ENCODE assay signal across 9 cellular contexts in genomic region chr10:18140149-18140956, GRCh38. TPM values are rescaled to one million over a fixed set of nuclear protein-coding genes. Genes with fewer than 3 reads are reported as not detected.
DNase-seq lines count a peak whose midpoint lies in the region; ATAC-seq, FAIRE-seq and TF ChIP-seq lines count a peak whose summit lies in the region.
"Had no signal": no experiment of that assay in that cellular context is flagged by ENCODE, and none has a peak within 500 bp of the region (broad histone marks: within the 10 kb centered on the region; RNA-seq: fewer than 3 reads in every experiment).

TSS of gene CACNB2 (plus strand) at chr10:18140424.

- H3K27ac Mint-ChIP-seq in dendritic cell treated with granulocyte-macrophage colony-stimulating factor and Interleukin-4, amounts not matched to agents 40 ng/mL and 50 ng/mL, for 4 days, result no peak within 1 kb of the TSS
- H3K27ac Mint-ChIP-seq: memory B cell had no signal

- in situ Hi-C loops in HepG2 (cut with HindIII; ENCODE audit: extremely low pct_ligation_motif_present, low pct_unique_long_range_greater_than_20kb), result no loop called here

- BruUV-seq in HepG2 (replicated peaks; lab: Mats Ljungman, UMichigan), result no TSS peak

- H3K36me3 Mint-ChIP-seq in dendritic cell treated with granulocyte-macrophage colony-stimulating factor and Interleukin-4, amounts not matched to agents 40 ng/mL and 50 ng/mL, for 4 days (ENCODE audit: low read depth), result no peaks in the 10 kb centered on the region
- H3K36me3 Mint-ChIP-seq: memory B cell had no signal

- H3K27ac ChIP-seq in HepG2 (ENCODE audit: extremely low read length, insufficient read depth, low read length) (no peak within 1 kb of the TSS), substantia nigra (ENCODE audit: low read depth, low read length, poor library complexity, severe bottlenecking) (no peak within 1 kb of the TSS)

- no peak for TF ChIP-seq CTCF in HepG2 (CRISPR knock-in tag; IDR thresholded peaks at IDR 0.05)

- TF ChIP-seq RAD21 in HepG2 (CRISPR knock-in tag; IDR thresholded peaks at IDR 0.05), result no peak

- peaks cover 0 to 23% of the 10 kb centered on the region in 2 experiments; a peak in 3 of 5 replicates for H3K27me3 ChIP-seq in HepG2 (ENCODE audit: control insufficient read depth in 1 of 2, insufficient read depth in 2 of 2, low read length in 2 of 2)

- FAIRE-seq in HepG2 (lab: Jason Lieb, UNC), result no peak

- H3K9me3 ChIP-seq in HepG2 (ENCODE audit: low read length), result no peaks in the 10 kb centered on the region

- no peak within 1 kb of the TSS for H2AFZ ChIP-seq in HepG2 (ENCODE audit: low read length)

- H3K27me3 Mint-ChIP-seq in dendritic cell treated with granulocyte-macrophage colony-stimulating factor and Interleukin-4, amounts not matched to agents 40 ng/mL and 50 ng/mL, for 4 days, result peaks cover 49% of the 10 kb centered on the region

- TF ChIP-seq EP300 in HepG2 (IDR thresholded peaks at IDR 0.05; ENCODE audit: low read depth in 2 of 2, low read length in 2 of 2) (no peak), HepG2 (CRISPR knock-in tag; IDR thresholded peaks at IDR 0.05; ENCODE audit: borderline replicate concordance) (no peak)

- ATAC-seq in HepG2 (peak; percentile 94), HG02970 (IDR thresholded peaks at IDR 0.05; ENCODE audit: low FRiP score, unreplicated experiment) (no peak), GM19463 (IDR thresholded peaks at IDR 0.05; ENCODE audit: unreplicated experiment) (no peak)

- intact Hi-C loops in dendritic cell treated with granulocyte-macrophage colony-stimulating factor and Interleukin-4, amounts not matched to agents 40 ng/mL and 50 ng/mL, for 4 days (cut with micrococcal nuclease), result no loop called here
- intact Hi-C loops in HepG2 (cut with micrococcal nuclease; ENCODE audit: unreplicated experiment), result no loop called here

- 0% methylated on average over 6 of the region's 100 CpGs for WGBS in HepG2 (ENCODE audit: low lambda C conversion rate)

- no peaks in the 10 kb centered on the region for H3K9me3 Mint-ChIP-seq in dendritic cell treated with granulocyte-macrophage colony-stimulating factor and Interleukin-4, amounts not matched to agents 40 ng/mL and 50 ng/mL, for 4 days

- no peak for TF ChIP-seq POLR2A in HepG2 (IDR thresholded peaks at IDR 0.05; ENCODE audit: insufficient read depth in 1 of 2, low read depth in 2 of 2, low read length in 2 of 2)

- H3K4me1 Mint-ChIP-seq in dendritic cell treated with granulocyte-macrophage colony-stimulating factor and Interleukin-4, amounts not matched to agents 40 ng/mL and 50 ng/mL, for 4 days (ENCODE audit: low read depth), result peaks cover 10% of the 10 kb centered on the region
- H3K4me1 Mint-ChIP-seq: memory B cell had no signal

- no peaks in the 10 kb centered on the region for H4K20me1 ChIP-seq in HepG2 (ENCODE audit: insufficient read depth, low read length)

- no peaks in the 10 kb centered on the region for H3K36me3 ChIP-seq in HepG2 (replicated peaks in 1 of 2; ENCODE audit: control insufficient read depth in 1 of 2, insufficient read depth in 2 of 2, low read length in 2 of 2)

- POLR2A ChIA-PET in HepG2 (lab: Yijun Ruan, JAX), result no interaction called here

- H3K4me3 Mint-ChIP-seq in dendritic cell treated with granulocyte-macrophage colony-stimulating factor and Interleukin-4, amounts not matched to agents 40 ng/mL and 50 ng/mL, for 4 days, result peak within 1 kb of the TSS; percentile 55
- H3K4me3 Mint-ChIP-seq: memory B cell had no signal

- no peak within 1 kb of the TSS for H3K9ac ChIP-seq in HepG2 (ENCODE audit: insufficient read depth, low read depth, low read length)

- H3K4me3 ChIP-seq in HepG2 (replicated peaks in 1 of 3; ENCODE audit: insufficient read depth in 1 of 3, low read depth in 2 of 3, low read length in 3 of 3), result peak within 1 kb of the TSS in 2 of 3 experiments; percentile 1 to 43; a peak in 2 of 6 replicates

- peak within 1 kb of the TSS; percentile 36 for H3K4me2 ChIP-seq in HepG2 (ENCODE audit: low read depth, low read length)

- CTCF ChIA-PET in HepG2 (lab: Yijun Ruan, JAX; ENCODE audit: low intra/inter-chr PET ratio, low total read pairs), result no interaction called here

- H3K79me2 ChIP-seq in HepG2 (ENCODE audit: insufficient read depth, low read length), result no peaks in the 10 kb centered on the region

- H3K4me1 ChIP-seq in HepG2 (ENCODE audit: insufficient read depth, low read length), result no peaks in the 10 kb centered on the region

- DNase-seq in CD1c-positive myeloid dendritic cell (ENCODE audit: extremely low spot score), result peak; percentile 7
- DNase-seq in LoVo (ENCODE audit: low spot score), result peak; percentile 72
- peak; percentile 10 for DNase-seq in HepG2 (ENCODE audit: low spot score)
- peak in 35 of 49 donors; percentile 5 to 81 (median 40) for DNase-seq in substantia nigra (lab: John Stamatoyannopoulos, UW)
- DNase-seq in NCI-H1694 treated with DMSO at 0.1 percent for 48 hours (lab: John Stamatoyannopoulos, UW), result no peak

TF ChIP-seq in HepG2, 621 proteins besides CTCF, POLR2A, EP300 and RAD21 (continues in another document):
- TF ChIP-seq DNMT1 (CRISPR knock-in tag; IDR thresholded peaks at IDR 0.05), result no peak
- no peak for TF ChIP-seq THAP9 (CRISPR knock-in tag; IDR thresholded peaks at IDR 0.05; ENCODE audit: borderline replicate concordance)
- TF ChIP-seq NFYC (CRISPR knock-in tag; IDR thresholded peaks at IDR 0.05), result no peak
- no peak for TF ChIP-seq POLR2G (IDR thresholded peaks at IDR 0.05; ENCODE audit: low read depth, low read length)
- no peak for TF ChIP-seq ZNF749 (CRISPR knock-in tag; IDR thresholded peaks at IDR 0.05; ENCODE audit: borderline replicate concordance)
- no peak for TF ChIP-seq ZMYM3 (CRISPR knock-in tag; IDR thresholded peaks at IDR 0.05)
- TF ChIP-seq, protein P1, sequence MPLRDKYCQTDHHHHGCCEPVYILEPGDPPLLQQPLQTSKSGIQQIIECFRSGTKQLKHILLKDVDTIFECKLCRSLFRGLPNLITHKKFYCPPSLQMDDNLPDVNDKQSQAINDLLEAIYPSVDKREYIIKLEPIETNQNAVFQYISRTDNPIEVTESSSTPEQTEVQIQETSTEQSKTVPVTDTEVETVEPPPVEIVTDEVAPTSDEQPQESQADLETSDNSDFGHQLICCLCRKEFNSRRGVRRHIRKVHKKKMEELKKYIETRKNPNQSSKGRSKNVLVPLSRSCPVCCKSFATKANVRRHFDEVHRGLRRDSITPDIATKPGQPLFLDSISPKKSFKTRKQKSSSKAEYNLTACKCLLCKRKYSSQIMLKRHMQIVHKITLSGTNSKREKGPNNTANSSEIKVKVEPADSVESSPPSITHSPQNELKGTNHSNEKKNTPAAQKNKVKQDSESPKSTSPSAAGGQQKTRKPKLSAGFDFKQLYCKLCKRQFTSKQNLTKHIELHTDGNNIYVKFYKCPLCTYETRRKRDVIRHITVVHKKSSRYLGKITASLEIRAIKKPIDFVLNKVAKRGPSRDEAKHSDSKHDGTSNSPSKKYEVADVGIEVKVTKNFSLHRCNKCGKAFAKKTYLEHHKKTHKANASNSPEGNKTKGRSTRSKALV (CRISPR knock-in tag; IDR thresholded peaks at IDR 0.05), result peak; percentile 95

RNA-seq across cellular contexts. Expression of gene CACNB2, which starts in this region (rescaled TPM):
- not detected in 2 replicates for total RNA-seq in HepG2 (2016; rRNA removed; fragmentation: Illumina TruSeq; extraction: Trizol)
- total RNA-seq in HepG2 (2016; cell fraction: cytosol; rRNA removed; fragmentation: Illumina TruSeq; extraction: Trizol; ENCODE audit: low read depth), result not detected in 2 replicates
- not detected in 2 replicates for total RNA-seq in HepG2 (2016; cell fraction: insoluble cytoplasmic fraction; rRNA removed; fragmentation: Illumina TruSeq; extraction: Trizol)
- total RNA-seq in HepG2 (2016; cell fraction: membrane; rRNA removed; fragmentation: Illumina TruSeq; extraction: Trizol), result not detected in 2 replicates
- total RNA-seq in HepG2 (2016; cell fraction: nucleus; rRNA removed; fragmentation: Illumina TruSeq; extraction: Trizol), result not detected in 2 replicates
- polyA plus RNA-seq in HepG2 (2011; rRNA removed), result not detected in 2 replicates
- polyA plus RNA-seq in HepG2 (2011; cell fraction: cytosol; rRNA removed), result not detected in 2 replicates
- not detected in 2 replicates for polyA plus RNA-seq in HepG2 (2011; cell fraction: nucleus; rRNA removed)
- polyA plus RNA-seq in HepG2 (2012), result 1.3 and 1.9 TPM in 2 replicates
- not detected in 2 replicates for polyA plus RNA-seq in HepG2 (2016; cell fraction: cytosol; fragmentation: Illumina TruSeq; extraction: Trizol; ENCODE audit: low read depth)
- not detected in 2 replicates for polyA plus RNA-seq in HepG2 (2016; cell fraction: insoluble cytoplasmic fraction; fragmentation: Illumina TruSeq; extraction: Trizol; ENCODE audit: low read depth)
- polyA plus RNA-seq in HepG2 (2016; cell fraction: membrane; fragmentation: Illumina TruSeq; extraction: Trizol; ENCODE audit: low read depth), result not detected in 2 replicates
- polyA plus RNA-seq in HepG2 (2016; cell fraction: nucleus; fragmentation: Illumina TruSeq; extraction: Trizol; ENCODE audit: insufficient read depth, low read depth), result not detected in 2 replicates
- polyA minus RNA-seq in HepG2 (2011; rRNA and poly(A)+ RNA removed; ENCODE audit: low replicate concordance), result 0.30 TPM in 1 of 2 replicates, not detected in the other
- polyA minus RNA-seq in HepG2 (2011; cell fraction: cytosol; rRNA and poly(A)+ RNA removed), result not detected in 2 replicates
- polyA minus RNA-seq in HepG2 (2011; cell fraction: nucleus; rRNA and poly(A)+ RNA removed), result under 0.01 TPM in 1 of 2 replicates, not detected in the other
